8 cellular contexts compared by ENCODE assay signal in the genomic region with DNA sequence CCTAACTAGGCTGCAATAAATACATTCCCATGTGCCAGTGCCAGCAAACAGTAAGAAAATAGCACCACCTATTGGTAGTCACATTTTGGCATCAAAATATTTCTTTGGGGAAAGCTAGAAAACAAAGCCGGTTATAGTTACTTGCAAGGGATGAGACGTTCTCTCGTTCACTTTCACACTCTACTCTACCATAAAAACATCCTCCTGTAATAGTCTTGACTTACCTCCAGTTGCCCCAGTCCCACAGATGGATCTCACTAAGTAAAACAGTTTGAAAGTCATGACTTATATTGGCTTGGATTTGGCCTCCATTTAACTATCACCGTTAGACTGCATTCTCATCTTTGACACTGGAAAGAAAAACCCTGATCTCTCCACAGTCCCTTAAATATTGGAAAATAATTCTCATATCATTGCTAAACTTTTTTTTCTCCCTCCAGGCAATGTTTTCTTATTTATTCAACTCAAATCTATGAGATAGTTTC. TPM values are rescaled to one million over a fixed set of nuclear protein-coding genes. Genes with fewer than 3 reads are reported as not detected.
DNase-seq lines count a peak whose midpoint lies in the region; FAIRE-seq and TF ChIP-seq lines count a peak whose summit lies in the region.

No MANE protein-coding gene starts in this region.

- H3K9ac ChIP-seq in kidney (ENCODE audit: low read length in 2 of 2) = no peak overlapping the region

- intact Hi-C loops in kidney (cut with DNase I) = no loop called here

- H3K27ac ChIP-seq in kidney (ENCODE audit: low read depth in 2 of 2, low read length in 2 of 2) = no peak overlapping the region

- H3K9me3 ChIP-seq in kidney (ENCODE audit: control insufficient read depth in 1 of 2, low read length in 2 of 2) = no peaks in the 10 kb centered on the region

- peak; percentile 56 for FAIRE-seq in kidney (lab: Jason Lieb, UNC)

- TF ChIP-seq CTCF in AG09319 (IDR thresholded peaks at IDR 0.05; ENCODE audit: low read depth, low read length) (peak; percentile 73), GM12872 (IDR thresholded peaks at IDR 0.05; ENCODE audit: insufficient read depth, low read depth, low read length) (peak; percentile 65), LNCaP clone FGC (IDR thresholded peaks at IDR 0.05; ENCODE audit: control insufficient read depth, extremely low read depth, insufficient read depth) (peak; percentile 82), WI38 (IDR thresholded peaks at IDR 0.05; ENCODE audit: low read depth, low read length) (peak; percentile 51), kidney (IDR thresholded peaks at IDR 0.05; ENCODE audit: borderline replicate concordance, extremely low read depth, insufficient read depth) (peak; percentile 58)

- H3K4me1 ChIP-seq in kidney (ENCODE audit: control insufficient read depth in 1 of 2, insufficient read depth in 1 of 2, low read depth in 1 of 2, low read length in 2 of 2) = no peaks in the 10 kb centered on the region

- no peaks in the 10 kb centered on the region for H3K36me3 ChIP-seq in kidney (ENCODE audit: control insufficient read depth in 1 of 2, insufficient read depth in 2 of 2, low read length in 2 of 2)

- no peak overlapping the region for H3K4me3 ChIP-seq in LNCaP clone FGC (ENCODE audit: low read depth, low read length)
- H3K4me3 ChIP-seq in WI38 (ENCODE audit: low read depth, low read length) = no peak overlapping the region
- H3K4me3 ChIP-seq in kidney (ENCODE audit: low read length in 2 of 2) = no peak overlapping the region

- DNase-seq in AG09319 (ENCODE audit: extremely low read depth, low read depth) (no peak), LNCaP clone FGC (ENCODE audit: low read depth) (no peak), kidney (no peak)
- no peak for DNase-seq in activated CD8-positive, alpha-beta memory T cell treated with anti-CD3 and anti-CD28 coated beads, Interleukin-2, amount 50 U/mL, for 48 hours
- no peak for DNase-seq in activated T-cell treated with anti-CD3 and anti-CD28 coated beads, Interleukin-2, amount 50 U/mL, for 48 hours
- DNase-seq in activated T-cell treated with anti-CD3 and anti-CD28 coated beads, Interleukin-2, amount 50 U/mL, for 1 hour = no peak

RNA-seq across cellular contexts. Expression of gene BMP3, which starts 9.7 kb away (rescaled TPM):
- total RNA-seq in kidney = 0.28 TPM
- polyA plus RNA-seq in kidney (ENCODE audit: insufficient read depth, low read depth, low replicate concordance) = not detected
